ENCODE assay signal across 8 cellular contexts in the genomic region with DNA sequence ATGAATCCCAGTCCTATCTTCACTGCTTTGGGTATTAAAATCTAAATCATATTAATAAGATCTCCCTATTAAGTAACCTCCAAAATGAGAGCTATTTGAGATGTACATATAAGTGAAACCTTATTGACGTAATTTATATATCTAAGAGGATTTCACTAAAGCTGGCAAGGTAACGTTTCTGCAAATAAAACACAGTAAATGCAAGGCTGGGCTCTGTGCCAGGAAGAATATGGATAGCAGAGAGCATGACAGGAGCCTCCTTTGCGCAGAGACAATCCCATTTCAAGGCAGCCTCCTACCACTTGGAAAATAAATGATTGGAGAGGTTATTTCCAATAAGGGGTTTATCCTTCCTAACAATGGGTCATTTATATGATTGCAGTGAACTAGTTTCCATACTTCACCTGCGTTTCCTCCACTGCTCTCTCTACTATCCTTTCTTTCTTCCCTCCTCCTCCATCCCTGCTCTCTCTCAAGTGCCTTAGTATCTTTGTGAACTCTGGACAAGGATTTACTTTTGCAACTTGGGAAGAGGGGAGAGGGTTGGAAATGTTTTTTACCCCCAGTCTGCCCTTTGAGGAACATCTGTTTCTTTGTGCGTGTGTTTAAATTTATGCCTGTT. TPM values are rescaled to one million over a fixed set of nuclear protein-coding genes. Genes with fewer than 3 reads are reported as not detected.
DNase-seq lines count a peak whose midpoint lies in the region; ATAC-seq, FAIRE-seq and TF ChIP-seq lines count a peak whose summit lies in the region.

No MANE protein-coding gene starts in this region.

- 26 to 30% methylated on average over 5 of the region's 5 CpGs for WGBS in esophagus squamous epithelium, 2 donors
- WGBS in spleen, 5 donors: 54 to 64% (median 59%) methylated on average over 5 of the region's 5 CpGs

- DNase-seq in NCI-H1436 (lab: John Stamatoyannopoulos, UW): peak; percentile 43
- DNase-seq in NCI-H1436 treated with DMSO at 0.1 percent for 48 hours (lab: John Stamatoyannopoulos, UW): no peak
- no peak for DNase-seq in Panc1 (ENCODE audit: low read depth, low spot score)
- no peak for DNase-seq in esophagus squamous epithelium (lab: John Stamatoyannopoulos, UW)
- DNase-seq in spleen: no peak
- no peak for DNase-seq in GM12892 (ENCODE audit: insufficient read length)
- DNase-seq in 8988T: no peak
- DNase-seq in inferior parietal cortex (ENCODE audit: extremely low spot score): no peak

- H3K4me1 ChIP-seq in Panc1 (ENCODE audit: control insufficient read depth, insufficient read depth, low read length) (peaks cover 44% of the 10 kb centered on the region), esophagus squamous epithelium (peaks cover 33 to 55% (median 35%) of the 10 kb centered on the region in 3 donors), spleen (peaks cover 25 to 75% (median 48%) of the 10 kb centered on the region in 6 donors)

- POLR2A ChIA-PET in Panc1 (lab: Charles Lee): no interaction called here

- H3K36me3 ChIP-seq in Panc1 (ENCODE audit: control insufficient read depth, insufficient read depth, low read length) (no peaks in the 10 kb centered on the region; the same call in 1 of the 2 replicates), esophagus squamous epithelium (no peaks in the 10 kb centered on the region), spleen (no peaks in the 10 kb centered on the region)

- in situ Hi-C loops in Panc1 (cut with HindIII; ENCODE audit: low pct_unique_long_range_greater_than_20kb, low sequenced_read_pairs): no loop called here

- H3K27ac ChIP-seq in Panc1 (ENCODE audit: low read length) (peak overlapping the region; percentile 88), esophagus squamous epithelium (peak overlapping the region; percentile 82 to 95 (median 92)), spleen (peak overlapping the region; percentile 10 to 92 (median 90))

- H3K9me3 ChIP-seq in Panc1 (ENCODE audit: control insufficient read depth, insufficient read depth, low read depth, low read length): no peaks in the 10 kb centered on the region
- no peaks in the 10 kb centered on the region for H3K9me3 ChIP-seq in esophagus squamous epithelium
- no peaks in the 10 kb centered on the region for H3K9me3 ChIP-seq in spleen

- no peak for ATAC-seq in Panc1

- intact Hi-C loops in Panc1 (cut with micrococcal nuclease; ENCODE audit: unreplicated experiment): no loop called here
- intact Hi-C loops in esophagus squamous epithelium (cut with DNase I): no loop called here
- intact Hi-C loops in spleen (cut with DNase I; ENCODE audit: low total_unique reads): no loop called here

- H3K27me3 ChIP-seq in Panc1 (ENCODE audit: control insufficient read depth, insufficient read depth, low read length) (no peaks in the 10 kb centered on the region), esophagus squamous epithelium (no peaks in the 10 kb centered on the region), spleen (replicated peaks in 1 of 7) (peaks cover 0 to 50% (median 22%) of the 10 kb centered on the region in 7 donors)

- CTCF ChIA-PET in Panc1 (lab: Charles Lee): no interaction called here

- FAIRE-seq in GM12892 (lab: Jason Lieb, UNC): no peak

- no peak for TF ChIP-seq POLR2A in esophagus squamous epithelium (IDR thresholded peaks at IDR 0.05)
- no peak for TF ChIP-seq POLR2A in spleen (IDR thresholded peaks at IDR 0.05)
- TF ChIP-seq POLR2A in GM12892 (IDR thresholded peaks at IDR 0.05; ENCODE audit: low read depth, low read length): no peak

- no TSS peak for BruUV-seq in Panc1 (replicated peaks; lab: Mats Ljungman, UMichigan)

- H3K4me3 ChIP-seq in Panc1 (ENCODE audit: low read depth in 2 of 2, low read length in 2 of 2) (peak overlapping the region in 1 of 2 experiments; percentile 54; a peak in 3 of 4 replicates), esophagus squamous epithelium (peak overlapping the region in 3 of 4 donors; percentile 29 to 85 (median 29)), spleen (peak overlapping the region in 2 of 8 donors; percentile 76 to 83)

- TF ChIP-seq CTCF in Panc1 (IDR thresholded peaks at IDR 0.05) (no peak), esophagus squamous epithelium (IDR thresholded peaks at IDR 0.05) (no peak), spleen (IDR thresholded peaks at IDR 0.05 in 8 of 11, conservative IDR thresholded peaks at IDR 0.05 in 3 of 11) (no peak)

RNA-seq across cellular contexts. Expression of gene NFIA, which starts 3.0 kb away (rescaled TPM):
- 20.9 TPM for total RNA-seq in Panc1 (2021; ENCODE audit: unreplicated experiment)
- polyA plus RNA-seq in Panc1 (2012; ENCODE audit: insufficient read length): 6.6 TPM
- total RNA-seq in esophagus squamous epithelium: 10 to 100 TPM; 27.9 to 79.9 (median 36.7) TPM
- total RNA-seq in spleen: 10 to 100 TPM; 33.2 to 76.8 (median 40.1) TPM
- polyA plus RNA-seq in spleen: 1 to 10 TPM; 3.1 to 3.7 (median 3.1) TPM
- not detected for polyA plus RNA-seq in GM12892 (2012; ENCODE audit: missing spikeins)
